In genomic region chr12:26173153-26173552, GRCh38 we compare ENCODE assay signal across 30 cellular contexts. TPM values are rescaled to one million over a fixed set of nuclear protein-coding genes. Genes with fewer than 3 reads are reported as not detected.
"Had no signal": no experiment of that assay in that cellular context is flagged by ENCODE, and none has a peak within 500 bp of the region (broad histone marks: within the 10 kb centered on the region; RNA-seq: fewer than 3 reads in every experiment).

No MANE protein-coding gene starts in this region.

- H3K4me3 Mint-ChIP-seq: activated naive CD4-positive, alpha-beta T cell treated with anti-CD3 and anti-CD28 coated beads for 36 hours; activated naive CD8-positive, alpha-beta T cell treated with anti-CD3 and anti-CD28 coated beads for 36 hours; activated T-helper 1 cell treated with anti-CD3 and anti-CD28 coated beads, Interleukin-12 subunit alpha, Interleukin-12 subunit beta, Interleukin-2, Interleukin-4 antibody, amounts not matched to agents 30 ng/mL and 10 ng/mL and 1 ng/mL, durations not matched to agents 14 hours and 24 hours and 36 hours; naive thymus-derived CD4-positive, alpha-beta T cell; neural crest cell; stimulated activated naive CD8-positive, alpha-beta T cell treated with anti-CD3 and anti-CD28 coated beads, Interleukin-15, Interleukin-2, amounts not matched to agents 100 ng/mL and 50 ng/mL, for 24 hours had no signal

- H3K27ac Mint-ChIP-seq: activated naive CD4-positive, alpha-beta T cell treated with anti-CD3 and anti-CD28 coated beads for 36 hours; activated naive CD8-positive, alpha-beta T cell treated with anti-CD3 and anti-CD28 coated beads for 36 hours; activated T-helper 1 cell treated with anti-CD3 and anti-CD28 coated beads, Interleukin-12 subunit alpha, Interleukin-12 subunit beta, Interleukin-2, Interleukin-4 antibody, amounts not matched to agents 30 ng/mL and 10 ng/mL and 1 ng/mL, durations not matched to agents 14 hours and 24 hours and 36 hours; naive thymus-derived CD4-positive, alpha-beta T cell; stimulated activated naive CD8-positive, alpha-beta T cell treated with anti-CD3 and anti-CD28 coated beads, Interleukin-15, Interleukin-2, amounts not matched to agents 100 ng/mL and 50 ng/mL, for 24 hours had no signal

- H3K9me3 Mint-ChIP-seq: activated naive CD4-positive, alpha-beta T cell treated with anti-CD3 and anti-CD28 coated beads for 36 hours; activated naive CD8-positive, alpha-beta T cell treated with anti-CD3 and anti-CD28 coated beads for 36 hours; activated T-helper 1 cell treated with anti-CD3 and anti-CD28 coated beads, Interleukin-12 subunit alpha, Interleukin-12 subunit beta, Interleukin-2, Interleukin-4 antibody, amounts not matched to agents 30 ng/mL and 10 ng/mL and 1 ng/mL, durations not matched to agents 14 hours and 24 hours and 36 hours; naive thymus-derived CD4-positive, alpha-beta T cell; neural crest cell; stimulated activated naive CD8-positive, alpha-beta T cell treated with anti-CD3 and anti-CD28 coated beads, Interleukin-15, Interleukin-2, amounts not matched to agents 100 ng/mL and 50 ng/mL, for 24 hours had no signal

- H3K36me3 ChIP-seq: adrenal gland, gastrocnemius medialis, spleen, thoracic aorta, WERI-Rb-1 had no signal

- H3K36me3 Mint-ChIP-seq: activated naive CD8-positive, alpha-beta T cell treated with anti-CD3 and anti-CD28 coated beads for 36 hours; naive thymus-derived CD4-positive, alpha-beta T cell had no signal

- H3K27ac ChIP-seq: adrenal gland, body of pancreas, coronary artery, gastrocnemius medialis, hepatocyte, spleen, thoracic aorta, WERI-Rb-1 had no signal

- H3K9me3 ChIP-seq: adrenal gland, body of pancreas, gastrocnemius medialis, spleen, thoracic aorta had no signal

- H3K4me1 ChIP-seq: adrenal gland, body of pancreas, gastrocnemius medialis, spleen had no signal

- H3K4me1 Mint-ChIP-seq: activated naive CD8-positive, alpha-beta T cell treated with anti-CD3 and anti-CD28 coated beads for 36 hours; naive thymus-derived CD4-positive, alpha-beta T cell had no signal

- H3K4me3 ChIP-seq: adrenal gland, body of pancreas, coronary artery, gastrocnemius medialis, hepatocyte, spleen, thoracic aorta had no signal

- ATAC-seq: activated CD4-positive, CD25-positive, alpha-beta regulatory T cell treated with anti-CD3 and anti-CD28 coated beads, Interleukin-2, amount 50 U/mL, for 24 hours; body of pancreas; gastrocnemius medialis; left ventricle myocardium superior; naive thymus-derived CD4-positive, alpha-beta T cell; right cardiac atrium had no signal

- DNase-seq: activated CD4-positive, alpha-beta T cell treated with anti-CD3 and anti-CD28 coated beads for 48 hours; activated CD4-positive, alpha-beta T cell treated with anti-CD3 and anti-CD28 coated beads, Interleukin-2, amount 50 U/mL, for 48 hours; activated CD8-positive, alpha-beta memory T cell treated with anti-CD3 and anti-CD28 coated beads for 24 hours; activated effector memory CD4-positive, alpha-beta T cell treated with anti-CD3 and anti-CD28 coated beads, Interleukin-2, amount 50 U/mL, for 16 hours; activated naive CD4-positive, alpha-beta T cell treated with anti-CD3 and anti-CD28 coated beads for 36 hours; activated naive CD8-positive, alpha-beta T cell treated with anti-CD3 and anti-CD28 coated beads for 36 hours; activated T-cell treated with anti-CD3 and anti-CD28 coated beads, Interleukin-2, amount 50 U/mL, for 1 hour; adrenal gland; aorta; body of pancreas; cerebellar nuclear complex; dorsolateral prefrontal cortex; effector memory CD4-positive, alpha-beta T cell; gastrocnemius medialis; glutamatergic neuron; islet precursor cell; left ventricle myocardium superior; naive thymus-derived CD4-positive, alpha-beta T cell; right cardiac atrium; spleen; trophoblast cell; WERI-Rb-1 had no signal

- H3K27me3 ChIP-seq: adrenal gland, body of pancreas, gastrocnemius medialis, hepatocyte, spleen had no signal

RNA-seq across cellular contexts. Expression of gene SSPN, which starts 22.2 kb away (rescaled TPM):
- total RNA-seq: activated naive CD4-positive, alpha-beta T cell treated with anti-CD3 and anti-CD28 coated beads for 36 hours; activated naive CD8-positive, alpha-beta T cell treated with anti-CD3 and anti-CD28 coated beads for 36 hours; activated T-helper 1 cell treated with anti-CD3 and anti-CD28 coated beads, Interleukin-12 subunit alpha, Interleukin-12 subunit beta, Interleukin-2, Interleukin-4 antibody, amounts not matched to agents 30 ng/mL and 10 ng/mL and 1 ng/mL, durations not matched to agents 14 hours and 24 hours and 36 hours; T-helper 1 cell treated with Interleukin-12 subunit alpha and Interleukin-12 subunit beta and Interleukin-4 antibody, amounts not matched to agents 30 ng/mL and 1 ng/mL, for 36 hours had no signal

RNA-seq across cellular contexts. Expression of gene BHLHE41, which starts 48.3 kb away (rescaled TPM):
- total RNA-seq: activated naive CD4-positive, alpha-beta T cell treated with anti-CD3 and anti-CD28 coated beads for 36 hours; activated naive CD8-positive, alpha-beta T cell treated with anti-CD3 and anti-CD28 coated beads for 36 hours; activated T-helper 1 cell treated with anti-CD3 and anti-CD28 coated beads, Interleukin-12 subunit alpha, Interleukin-12 subunit beta, Interleukin-2, Interleukin-4 antibody, amounts not matched to agents 30 ng/mL and 10 ng/mL and 1 ng/mL, durations not matched to agents 14 hours and 24 hours and 36 hours; T-helper 1 cell treated with Interleukin-12 subunit alpha and Interleukin-12 subunit beta and Interleukin-4 antibody, amounts not matched to agents 30 ng/mL and 1 ng/mL, for 36 hours had no signal
